In the genomic region with DNA sequence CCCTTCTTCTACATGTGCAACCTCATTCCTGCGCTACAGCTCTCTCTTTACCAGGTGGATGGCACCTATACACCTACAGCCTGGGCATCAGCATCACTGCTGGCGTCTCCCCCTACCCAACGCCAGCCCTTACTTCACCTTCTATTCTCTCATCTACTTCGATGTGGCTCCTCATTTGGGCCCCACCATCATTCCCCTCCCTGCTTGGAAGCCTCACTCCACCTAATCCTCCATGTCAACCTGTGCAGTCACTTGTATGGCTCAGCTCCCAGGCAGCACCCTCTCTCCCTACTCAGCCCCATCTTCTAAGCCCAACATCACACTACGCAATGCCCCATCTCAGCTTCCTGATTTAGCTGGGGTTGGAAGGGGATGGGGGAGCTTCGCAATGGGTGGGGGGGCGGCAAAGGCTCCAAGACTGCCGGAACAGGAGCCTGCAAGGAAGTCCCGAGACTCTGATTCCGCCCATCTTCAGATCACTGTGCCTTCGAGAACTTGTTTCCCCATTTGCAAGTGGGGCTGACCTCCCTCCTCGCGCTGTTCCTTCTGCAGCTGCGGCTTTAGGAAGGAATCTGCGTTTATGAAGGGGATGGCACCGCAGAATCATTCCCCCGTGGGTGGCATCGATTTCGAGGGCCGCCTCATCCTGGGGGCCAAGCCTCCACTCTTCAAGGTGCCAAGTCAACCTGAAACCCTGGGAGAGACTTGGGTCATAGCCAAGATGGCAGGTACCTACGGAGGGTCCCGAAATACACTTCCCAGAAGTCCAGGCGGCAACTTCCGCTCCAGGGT, we compare ENCODE assay signal across 8 cellular contexts. TPM values are rescaled to one million over a fixed set of nuclear protein-coding genes. Genes with fewer than 3 reads are reported as not detected.
DNase-seq lines count a peak whose midpoint lies in the region; ATAC-seq and TF ChIP-seq lines count a peak whose summit lies in the region.

No MANE protein-coding gene starts in this region.

- no peaks in the 10 kb centered on the region for H3K9me3 Mint-ChIP-seq in T-helper 1 cell treated with Interleukin-12 subunit alpha and Interleukin-12 subunit beta and Interleukin-4 antibody, amounts not matched to agents 30 μg/mL and 1 μg/mL, for 36 hours
- no peaks in the 10 kb centered on the region for H3K9me3 Mint-ChIP-seq in activated naive CD8-positive, alpha-beta T cell treated with anti-CD3 and anti-CD28 coated beads, Interleukin-2, amount 50 U/mL, for 24 hours

- TF ChIP-seq CTCF in kidney epithelial cell (IDR thresholded peaks at IDR 0.05; ENCODE audit: insufficient read depth, low read length, poor library complexity, severe bottlenecking) = no peak
- TF ChIP-seq CTCF in GM10266 (IDR thresholded peaks at IDR 0.05; ENCODE audit: control insufficient read depth, insufficient read depth, low read depth, missing control alignments) = no peak

- no peaks in the 10 kb centered on the region for H3K27me3 Mint-ChIP-seq in T-helper 1 cell treated with Interleukin-12 subunit alpha and Interleukin-12 subunit beta and Interleukin-4 antibody, amounts not matched to agents 30 μg/mL and 1 μg/mL, for 36 hours (ENCODE audit: low read depth)
- H3K27me3 Mint-ChIP-seq in activated naive CD8-positive, alpha-beta T cell treated with anti-CD3 and anti-CD28 coated beads, Interleukin-2, amount 50 U/mL, for 24 hours = peaks cover 4% of the 10 kb centered on the region

- H3K9ac ChIP-seq in subcutaneous abdominal adipose tissue (ENCODE audit: low read length in 5 of 5) = peak overlapping the region in 3 of 5 donors; percentile 82 to 92 (median 88)

- peak overlapping the region; percentile 96 for H3K4me3 Mint-ChIP-seq in T-helper 1 cell treated with Interleukin-12 subunit alpha and Interleukin-12 subunit beta and Interleukin-4 antibody, amounts not matched to agents 30 μg/mL and 1 μg/mL, for 36 hours
- H3K4me3 Mint-ChIP-seq in activated naive CD8-positive, alpha-beta T cell treated with anti-CD3 and anti-CD28 coated beads, Interleukin-2, amount 50 U/mL, for 24 hours = peak overlapping the region; percentile 95

- H3K36me3 ChIP-seq in kidney epithelial cell (ENCODE audit: control insufficient read depth, insufficient read depth, low read length) = peaks cover 1% of the 10 kb centered on the region
- H3K36me3 ChIP-seq in subcutaneous abdominal adipose tissue (ENCODE audit: control insufficient read depth in 5 of 5, insufficient read depth in 5 of 5, low read length in 5 of 5) = peaks cover 0 to 33% (median 10%) of the 10 kb centered on the region in 5 donors

- H3K4me1 Mint-ChIP-seq in T-helper 1 cell treated with Interleukin-12 subunit alpha and Interleukin-12 subunit beta and Interleukin-4 antibody, amounts not matched to agents 30 μg/mL and 1 μg/mL, for 36 hours (ENCODE audit: low read depth) = peaks cover 29% of the 10 kb centered on the region
- H3K4me1 Mint-ChIP-seq in activated naive CD8-positive, alpha-beta T cell treated with anti-CD3 and anti-CD28 coated beads, Interleukin-2, amount 50 U/mL, for 24 hours = peaks cover 32% of the 10 kb centered on the region

- H3K27me3 ChIP-seq in kidney epithelial cell (ENCODE audit: control insufficient read depth, insufficient read depth, low read length) = no peaks in the 10 kb centered on the region
- H3K27me3 ChIP-seq in subcutaneous abdominal adipose tissue (ENCODE audit: control insufficient read depth in 5 of 5, insufficient read depth in 4 of 5, low read length in 5 of 5) = no peaks in the 10 kb centered on the region

- no peak for DNase-seq in T-helper 1 cell
- no peak for DNase-seq in activated naive CD8-positive, alpha-beta T cell treated with anti-CD3 and anti-CD28 coated beads, Interleukin-2, amount 50 U/mL, for 24 hours
- DNase-seq in kidney epithelial cell (ENCODE audit: low read depth) = no peak
- no peak for DNase-seq in GM10266 (ENCODE audit: extremely low spot score)
- DNase-seq in hepatic stellate cell (ENCODE audit: low spot score) = no peak
- DNase-seq in SKM-1 (lab: John Stamatoyannopoulos, UW; ENCODE audit: unreplicated experiment) = no peak

- H3K4me3 ChIP-seq in kidney epithelial cell (ENCODE audit: low read depth, low read length) (peak overlapping the region; percentile 64), subcutaneous abdominal adipose tissue (ENCODE audit: low read depth in 1 of 5, low read length in 5 of 5) (peak overlapping the region; percentile 86 to 98 (median 97))

- peak overlapping the region; percentile 93 for H3K27ac ChIP-seq in subcutaneous abdominal adipose tissue (ENCODE audit: low read depth, low read length)

- peak overlapping the region; percentile 99 for H3K27ac Mint-ChIP-seq in T-helper 1 cell treated with Interleukin-12 subunit alpha and Interleukin-12 subunit beta and Interleukin-4 antibody, amounts not matched to agents 30 μg/mL and 1 μg/mL, for 36 hours
- H3K27ac Mint-ChIP-seq in activated naive CD8-positive, alpha-beta T cell treated with anti-CD3 and anti-CD28 coated beads, Interleukin-2, amount 50 U/mL, for 24 hours = peak overlapping the region; percentile 100

- peaks cover 15% of the 10 kb centered on the region for H3K36me3 Mint-ChIP-seq in T-helper 1 cell treated with Interleukin-12 subunit alpha and Interleukin-12 subunit beta and Interleukin-4 antibody, amounts not matched to agents 30 μg/mL and 1 μg/mL, for 36 hours (ENCODE audit: low read depth)
- peaks cover 16% of the 10 kb centered on the region for H3K36me3 Mint-ChIP-seq in activated naive CD8-positive, alpha-beta T cell treated with anti-CD3 and anti-CD28 coated beads, Interleukin-2, amount 50 U/mL, for 24 hours (ENCODE audit: low read depth)

- no peaks in the 10 kb centered on the region for H3K9me3 ChIP-seq in subcutaneous abdominal adipose tissue (ENCODE audit: control insufficient read depth in 5 of 5, low read length in 5 of 5)

- ATAC-seq in activated naive CD8-positive, alpha-beta T cell treated with anti-CD3 and anti-CD28 coated beads, Interleukin-2, amount 50 U/mL, for 24 hours = no peak

- peaks cover 1 to 35% (median 29%) of the 10 kb centered on the region in 5 donors for H3K4me1 ChIP-seq in subcutaneous abdominal adipose tissue (ENCODE audit: control insufficient read depth in 5 of 5, insufficient read depth in 5 of 5, low read length in 5 of 5)

RNA-seq across cellular contexts. Expression of a gene that starts 0.9 kb away (rescaled TPM):
- 14.6 and 19.3 TPM in 2 replicates for total RNA-seq in kidney epithelial cell

RNA-seq across cellular contexts. Expression of a gene that starts 13.8 kb away (rescaled TPM):
- 50.3 and 58.2 TPM in 2 replicates for total RNA-seq in kidney epithelial cell

RNA-seq across cellular contexts. Expression of a gene that starts 17.3 kb away (rescaled TPM):
- total RNA-seq in kidney epithelial cell = 139 and 154 TPM in 2 replicates

RNA-seq across cellular contexts. Expression of a gene that starts 28.4 kb away (rescaled TPM):
- total RNA-seq in kidney epithelial cell = 381 and 470 TPM in 2 replicates

RNA-seq across cellular contexts. Expression of a gene that starts 52.6 kb away (rescaled TPM):
- total RNA-seq in kidney epithelial cell = 15.6 and 16.2 TPM in 2 replicates
